Comparison of ENCODE assay signal across 1 cellular context in the genomic region with DNA sequence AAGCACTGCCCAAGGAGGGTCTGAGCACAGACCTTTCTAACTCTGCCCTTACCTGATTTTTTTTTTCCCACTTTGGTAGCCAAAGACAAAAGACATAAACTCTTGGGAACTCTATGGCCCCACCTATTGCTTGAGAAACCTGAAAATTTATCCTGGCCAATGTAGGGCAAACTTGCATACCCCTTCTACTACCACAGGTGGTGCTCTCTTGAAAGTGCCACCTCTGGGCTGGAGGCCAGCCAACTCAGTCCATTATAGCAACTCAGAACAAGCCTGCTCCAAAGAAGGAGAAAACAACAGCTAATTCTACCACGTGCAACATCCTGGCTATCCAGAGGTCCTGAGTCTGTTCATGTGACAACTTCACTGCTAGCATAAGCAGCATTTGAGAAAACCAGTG.
TF ChIP-seq lines count a peak whose summit lies in the region.

No MANE protein-coding gene starts in this region.

TF ChIP-seq in WTC11, 78 proteins besides CTCF, POLR2A, EP300 and RAD21 (continued from another document):
- no peak for TF ChIP-seq ETV6 (CRISPR knock-in tag; IDR thresholded peaks at IDR 0.05)
- TF ChIP-seq ZNF219 (CRISPR knock-in tag; IDR thresholded peaks at IDR 0.05; ENCODE audit: borderline replicate concordance): no peak
- no peak for TF ChIP-seq JAZF1 (CRISPR knock-in tag; IDR thresholded peaks at IDR 0.05)
- no peak for TF ChIP-seq CDX4 (CRISPR knock-in tag; IDR thresholded peaks at IDR 0.05; ENCODE audit: borderline replicate concordance)
- no peak for TF ChIP-seq ZNF416 (CRISPR knock-in tag; IDR thresholded peaks at IDR 0.05)
- TF ChIP-seq GRHL2 (CRISPR knock-in tag; IDR thresholded peaks at IDR 0.05; ENCODE audit: insufficient replicate concordance, severe bottlenecking): no peak
- no peak for TF ChIP-seq MXD4 (CRISPR knock-in tag; IDR thresholded peaks at IDR 0.05; ENCODE audit: borderline replicate concordance)
- TF ChIP-seq USF2 (CRISPR knock-in tag; IDR thresholded peaks at IDR 0.05): no peak
- TF ChIP-seq E2F1 (CRISPR knock-in tag; IDR thresholded peaks at IDR 0.05): no peak
- TF ChIP-seq, protein P1, sequence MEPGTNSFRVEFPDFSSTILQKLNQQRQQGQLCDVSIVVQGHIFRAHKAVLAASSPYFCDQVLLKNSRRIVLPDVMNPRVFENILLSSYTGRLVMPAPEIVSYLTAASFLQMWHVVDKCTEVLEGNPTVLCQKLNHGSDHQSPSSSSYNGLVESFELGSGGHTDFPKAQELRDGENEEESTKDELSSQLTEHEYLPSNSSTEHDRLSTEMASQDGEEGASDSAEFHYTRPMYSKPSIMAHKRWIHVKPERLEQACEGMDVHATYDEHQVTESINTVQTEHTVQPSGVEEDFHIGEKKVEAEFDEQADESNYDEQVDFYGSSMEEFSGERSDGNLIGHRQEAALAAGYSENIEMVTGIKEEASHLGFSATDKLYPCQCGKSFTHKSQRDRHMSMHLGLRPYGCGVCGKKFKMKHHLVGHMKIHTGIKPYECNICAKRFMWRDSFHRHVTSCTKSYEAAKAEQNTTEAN (CRISPR knock-in tag; IDR thresholded peaks at IDR 0.05): no peak
- TF ChIP-seq TEAD4 (CRISPR knock-in tag; IDR thresholded peaks at IDR 0.05): no peak
- no peak for TF ChIP-seq ZNF263 (CRISPR knock-in tag; IDR thresholded peaks at IDR 0.05; ENCODE audit: low read depth)
- no peak for TF ChIP-seq OVOL2 (CRISPR knock-in tag; IDR thresholded peaks at IDR 0.05; ENCODE audit: borderline replicate concordance)
- TF ChIP-seq, protein P2, sequence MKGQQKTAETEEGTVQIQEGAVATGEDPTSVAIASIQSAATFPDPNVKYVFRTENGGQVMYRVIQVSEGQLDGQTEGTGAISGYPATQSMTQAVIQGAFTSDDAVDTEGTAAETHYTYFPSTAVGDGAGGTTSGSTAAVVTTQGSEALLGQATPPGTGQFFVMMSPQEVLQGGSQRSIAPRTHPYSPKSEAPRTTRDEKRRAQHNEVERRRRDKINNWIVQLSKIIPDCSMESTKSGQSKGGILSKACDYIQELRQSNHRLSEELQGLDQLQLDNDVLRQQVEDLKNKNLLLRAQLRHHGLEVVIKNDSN (CRISPR knock-in tag; IDR thresholded peaks at IDR 0.05): no peak
- TF ChIP-seq JUN (CRISPR knock-in tag; IDR thresholded peaks at IDR 0.05): no peak
